ENCODE assay signal across 15 cellular contexts in genomic region chr22:19849800-19850481, GRCh38. TPM values are rescaled to one million over a fixed set of nuclear protein-coding genes. Genes with fewer than 3 reads are reported as not detected.
A peak's percentile ranks its signal among the peaks of the same experiment; 100 is the strongest.
DNase-seq lines count a peak whose midpoint lies in the region; ATAC-seq, FAIRE-seq and TF ChIP-seq lines count a peak whose summit lies in the region.
"Had no signal": no experiment of that assay in that cellular context is flagged by ENCODE, and none has a peak within 500 bp of the region (broad histone marks: within the 10 kb centered on the region; RNA-seq: fewer than 3 reads in every experiment).

No MANE protein-coding gene starts in this region.

- no peaks in the 10 kb centered on the region for H3K9me3 Mint-ChIP-seq in activated naive CD4-positive, alpha-beta T cell treated with anti-CD3 and anti-CD28 coated beads, Interleukin-2, amount 50 U/mL, for 72 hours
- peaks cover 5% of the 10 kb centered on the region for H3K9me3 Mint-ChIP-seq in activated naive CD4-positive, alpha-beta T cell treated with anti-CD3 and anti-CD28 coated beads, Interleukin-2, amount 10 ng/mL, durations not matched to agents 7 days and 5 days
- no peaks in the 10 kb centered on the region for H3K9me3 Mint-ChIP-seq in mesothelial cell of epicardium
- H3K9me3 Mint-ChIP-seq: activated CD4-positive, alpha-beta memory T cell treated with anti-CD3 and anti-CD28 coated beads for 36 hours; naive thymus-derived CD8-positive, alpha-beta T cell had no signal

- H3K36me3 Mint-ChIP-seq in activated naive CD4-positive, alpha-beta T cell treated with anti-CD3 and anti-CD28 coated beads, Interleukin-2, amount 50 U/mL, for 72 hours = peaks cover 8 to 24% of the 10 kb centered on the region in 2 donors
- H3K36me3 Mint-ChIP-seq in activated naive CD4-positive, alpha-beta T cell treated with anti-CD3 and anti-CD28 coated beads, Interleukin-2, amount 10 ng/mL, durations not matched to agents 7 days and 5 days = peaks cover 40% of the 10 kb centered on the region
- H3K36me3 Mint-ChIP-seq in mesothelial cell of epicardium = peaks cover 10% of the 10 kb centered on the region

- H3K27me3 Mint-ChIP-seq in activated naive CD4-positive, alpha-beta T cell treated with anti-CD3 and anti-CD28 coated beads, Interleukin-2, amount 10 ng/mL, durations not matched to agents 7 days and 5 days = no peaks in the 10 kb centered on the region
- H3K27me3 Mint-ChIP-seq in mesothelial cell of epicardium (ENCODE audit: low read depth) = no peaks in the 10 kb centered on the region
- H3K27me3 Mint-ChIP-seq: activated CD4-positive, alpha-beta memory T cell treated with anti-CD3 and anti-CD28 coated beads for 36 hours; naive thymus-derived CD8-positive, alpha-beta T cell had no signal

- CTCF ChIA-PET in activated naive CD4-positive, alpha-beta T cell treated with anti-CD3 and anti-CD28 coated beads, Interleukin-2, amount 10 ng/mL, durations not matched to agents 7 days and 5 days (lab: Charles Lee) = interaction anchor here (2.3 kb wide), 1 partner anchor 119 kb away, joined by 7 read pairs; no protein-coding TSS in a partner anchor

- no peak for TF ChIP-seq CTCF in mesothelial cell of epicardium (IDR thresholded peaks at IDR 0.05; ENCODE audit: unreplicated experiment)

- DNase-seq in activated naive CD4-positive, alpha-beta T cell treated with anti-CD3 and anti-CD28 coated beads, Interleukin-2, amount 50 U/mL, for 72 hours (ENCODE audit: low spot score in 2 of 2) = no peak
- no peak for DNase-seq in activated naive CD4-positive, alpha-beta T cell treated with anti-CD3 and anti-CD28 coated beads, Interleukin-2, amount 10 ng/mL, durations not matched to agents 7 days and 5 days
- DNase-seq in T47D (ENCODE audit: low read depth in 1 of 2, low spot score in 1 of 2) (peak; percentile 69 to 93), mesothelial cell of epicardium (ENCODE audit: low spot score in 2 of 2, unreplicated experiment in 2 of 2) (no peak), urothelium cell line (ENCODE audit: low spot score) (no peak), hypothalamus (lab: John Stamatoyannopoulos, UW) (no peak), NCI-H2081 (lab: John Stamatoyannopoulos, UW) (no peak), left colon (no peak)
- DNase-seq: activated CD4-positive, alpha-beta memory T cell treated with anti-CD3 and anti-CD28 coated beads for 36 hours; colonic mucosa; GOT3; naive thymus-derived CD8-positive, alpha-beta T cell; NCI-H446 treated with DMSO at 0.1 percent for 48 hours; T-helper 2 cell; uterus had no signal

- no peak overlapping the region for H3K4me3 Mint-ChIP-seq in activated naive CD4-positive, alpha-beta T cell treated with anti-CD3 and anti-CD28 coated beads, Interleukin-2, amount 10 ng/mL, durations not matched to agents 7 days and 5 days
- H3K4me3 Mint-ChIP-seq in mesothelial cell of epicardium = peak overlapping the region; percentile 47
- H3K4me3 Mint-ChIP-seq: activated CD4-positive, alpha-beta memory T cell treated with anti-CD3 and anti-CD28 coated beads for 36 hours had no signal

- ATAC-seq in activated naive CD4-positive, alpha-beta T cell treated with anti-CD3 and anti-CD28 coated beads, Interleukin-2, amount 50 U/mL, for 72 hours = no peak
- no peak for ATAC-seq in left colon
- ATAC-seq: naive thymus-derived CD8-positive, alpha-beta T cell had no signal

- in situ Hi-C loops in T47D (cut with HindIII; ENCODE audit: low pct_unique_long_range_greater_than_20kb, low sequenced_read_pairs) = no loop called here

- peak overlapping the region; percentile 35 to 60 for H3K27ac Mint-ChIP-seq in activated naive CD4-positive, alpha-beta T cell treated with anti-CD3 and anti-CD28 coated beads, Interleukin-2, amount 50 U/mL, for 72 hours
- no peak overlapping the region for H3K27ac Mint-ChIP-seq in activated naive CD4-positive, alpha-beta T cell treated with anti-CD3 and anti-CD28 coated beads, Interleukin-2, amount 10 ng/mL, durations not matched to agents 7 days and 5 days
- H3K27ac Mint-ChIP-seq in mesothelial cell of epicardium = peak overlapping the region; percentile 99
- H3K27ac Mint-ChIP-seq: activated CD4-positive, alpha-beta memory T cell treated with anti-CD3 and anti-CD28 coated beads for 36 hours had no signal

- intact Hi-C loops in left colon (cut with DNase I, micrococcal nuclease) = no loop called here

- peaks cover 30% of the 10 kb centered on the region for H3K4me1 Mint-ChIP-seq in activated naive CD4-positive, alpha-beta T cell treated with anti-CD3 and anti-CD28 coated beads, Interleukin-2, amount 10 ng/mL, durations not matched to agents 7 days and 5 days
- peaks cover 65% of the 10 kb centered on the region for H3K4me1 Mint-ChIP-seq in mesothelial cell of epicardium

- peak; percentile 50 for FAIRE-seq in urothelium cell line (lab: Jason Lieb, UNC)

RNA-seq across cellular contexts. Expression of gene GNB1L, which starts 4.7 kb away (rescaled TPM):
- 10 to 100 TPM in 1 of 2 donors, 1 to 10 TPM in 1; 9.6 to 13.4 TPM for total RNA-seq in activated naive CD4-positive, alpha-beta T cell treated with anti-CD3 and anti-CD28 coated beads, Interleukin-2, amount 50 U/mL, for 72 hours
- 9.0 to 9.9 TPM (median 9.8 TPM) in 3 replicates for total RNA-seq in mesothelial cell of epicardium
- total RNA-seq in left colon = 1 to 10 TPM; 3.3 to 4.6 TPM

RNA-seq across cellular contexts. Expression of gene RTL10, which starts 4.7 kb away (rescaled TPM):
- total RNA-seq in activated naive CD4-positive, alpha-beta T cell treated with anti-CD3 and anti-CD28 coated beads, Interleukin-2, amount 50 U/mL, for 72 hours = 10 to 100 TPM; 12.1 to 20.1 TPM
- total RNA-seq in mesothelial cell of epicardium (32.2 to 35.1 TPM (median 34.3 TPM) in 3 replicates), left colon (1 to 10 TPM; 8.2 to 9.0 TPM)

Comparison
In these comparisons a context has a peak if more than half of its experiments do, and no peak if none do; other contexts are left out.
1. DNase-seq: peak in T47D (2 of 2); none in activated naive CD4-positive, alpha-beta T cell treated with anti-CD3 and anti-CD28 coated beads, Interleukin-2, amount 50 U/mL, for 72 hours (0 of 2), activated naive CD4-positive, alpha-beta T cell treated with anti-CD3 and anti-CD28 coated beads, Interleukin-2, amount 10 ng/mL, durations not matched to agents 7 days and 5 days (single experiment), mesothelial cell of epicardium (0 of 2), urothelium cell line (single experiment), hypothalamus (0 of 51), NCI-H2081 (0 of 2) and left colon (0 of 2).